In the genomic region with DNA sequence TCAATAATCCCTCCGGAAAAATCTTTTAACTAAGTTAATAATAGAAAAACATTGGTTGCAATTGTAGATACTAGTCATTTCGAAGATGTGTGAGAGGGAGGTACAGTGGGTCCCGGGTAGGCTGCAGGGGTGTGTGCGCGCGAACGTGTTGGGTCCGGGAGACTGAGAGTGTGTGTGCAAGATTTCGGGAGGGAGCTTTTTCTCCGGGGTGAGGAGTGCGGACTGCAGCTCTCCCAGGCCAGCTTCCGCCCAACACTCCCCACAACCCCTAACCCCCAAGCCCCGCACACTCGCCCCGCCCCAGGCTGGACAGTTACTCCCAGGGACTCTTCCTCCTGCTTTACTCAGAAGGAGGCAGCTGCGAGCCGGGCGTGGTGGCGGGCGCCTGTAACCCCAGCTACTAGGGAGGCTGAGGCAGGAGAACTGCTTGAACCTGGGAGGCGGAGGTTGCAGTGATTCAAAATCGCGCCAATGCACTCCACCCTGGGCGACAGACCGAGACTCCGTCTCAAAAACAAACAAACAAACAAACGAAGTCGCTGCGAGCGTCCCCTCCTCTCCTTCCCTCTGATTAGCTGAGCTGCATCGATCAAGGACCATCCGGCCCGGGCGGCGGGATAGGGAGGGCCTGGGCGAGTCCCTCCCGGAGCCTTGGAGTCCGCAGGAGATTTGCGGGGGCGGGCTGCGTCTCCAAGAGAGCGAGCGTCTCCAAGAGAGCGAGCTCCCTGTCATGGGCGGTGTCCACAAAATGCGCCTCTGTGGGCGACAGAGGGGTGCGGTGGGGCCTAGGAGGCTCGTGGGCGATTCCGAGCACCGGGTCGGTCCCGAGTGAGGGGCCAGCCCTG, we compare ENCODE assay signal across 1 cellular context.
TF ChIP-seq lines count a peak whose summit lies in the region.

No MANE protein-coding gene starts in this region.

TF ChIP-seq in H1, 55 proteins besides CTCF, POLR2A, EP300 and RAD21:
- TF ChIP-seq EGR1 (IDR thresholded peaks at IDR 0.05; ENCODE audit: borderline replicate concordance, low read depth, low read length) (peak; percentile 94), SIX5 (IDR thresholded peaks at IDR 0.05; ENCODE audit: low read depth, low read length) (no peak)
